ENCODE assay signal across 1 cellular context in genomic region chr12:121796855-121797751, GRCh38.
TF ChIP-seq lines count a peak whose summit lies in the region.

No MANE protein-coding gene starts in this region.

TF ChIP-seq in HepG2, 621 proteins besides CTCF, POLR2A, EP300 and RAD21 (continued from another document and continues in another):
- TF ChIP-seq ZNF280B (CRISPR knock-in tag; IDR thresholded peaks at IDR 0.05; ENCODE audit: borderline replicate concordance) = peak; percentile 66; the same call in 1 of the 2 replicates
- peak; percentile 89 for TF ChIP-seq SALL1 (CRISPR knock-in tag; IDR thresholded peaks at IDR 0.05)
- peak; percentile 92 for TF ChIP-seq SP4 (CRISPR knock-in tag; IDR thresholded peaks at IDR 0.05)
- peak; percentile 98 for TF ChIP-seq ZKSCAN8 (CRISPR knock-in tag; IDR thresholded peaks at IDR 0.05; ENCODE audit: borderline replicate concordance)
- no peak for TF ChIP-seq DDIT3 (CRISPR knock-in tag; IDR thresholded peaks at IDR 0.05)
- TF ChIP-seq ZNF646 (CRISPR knock-in tag; IDR thresholded peaks at IDR 0.05) = no peak
- TF ChIP-seq ZNF501 (CRISPR knock-in tag; IDR thresholded peaks at IDR 0.05) = peak; percentile 75; the same call in 1 of the 2 replicates
- no peak; the same call in 1 of the 2 replicates for TF ChIP-seq ZNF350 (CRISPR knock-in tag; IDR thresholded peaks at IDR 0.05; ENCODE audit: borderline replicate concordance, low read depth)
- peak; percentile 20; the same call in 1 of the 2 replicates for TF ChIP-seq MIER3 (CRISPR knock-in tag; IDR thresholded peaks at IDR 0.05; ENCODE audit: borderline replicate concordance)
- no peak for TF ChIP-seq ADNP (CRISPR knock-in tag; IDR thresholded peaks at IDR 0.05)
- TF ChIP-seq NR3C1 (CRISPR knock-in tag; IDR thresholded peaks at IDR 0.05) = no peak
- no peak for TF ChIP-seq DBP (CRISPR knock-in tag; IDR thresholded peaks at IDR 0.05; ENCODE audit: not compliant biosample characterization)
- no peak for TF ChIP-seq MTF1 (CRISPR knock-in tag; IDR thresholded peaks at IDR 0.05)
- TF ChIP-seq ZNF12 (CRISPR knock-in tag; IDR thresholded peaks at IDR 0.05) = peak; percentile 44; the same call in 1 of the 2 replicates
- TF ChIP-seq PLSCR1 (CRISPR knock-in tag; IDR thresholded peaks at IDR 0.05; ENCODE audit: borderline replicate concordance) = no peak
- TF ChIP-seq ZNF724P (CRISPR knock-in tag; IDR thresholded peaks at IDR 0.05; ENCODE audit: borderline replicate concordance) = no peak
- TF ChIP-seq ARID3A (IDR thresholded peaks at IDR 0.05; ENCODE audit: low read depth, low read length) = 0 out of 2 replicates have a peak, but pooled peaks have one; percentile 12
- TF ChIP-seq SNAPC2 (CRISPR knock-in tag; IDR thresholded peaks at IDR 0.05) = no peak; the same call in 1 of the 2 replicates
- no peak for TF ChIP-seq RBM39 (IDR thresholded peaks at IDR 0.05; ENCODE audit: low read depth, low read length, poor library complexity, severe bottlenecking)
- TF ChIP-seq SIN3B (IDR thresholded peaks at IDR 0.05; ENCODE audit: low read length) = no peak
- no peak; the same call in 1 of the 2 replicates for TF ChIP-seq ZNF431 (CRISPR knock-in tag; IDR thresholded peaks at IDR 0.05; ENCODE audit: borderline replicate concordance, low read depth)
- TF ChIP-seq GABPB1 (CRISPR knock-in tag; IDR thresholded peaks at IDR 0.05) = peak; percentile 95
- no peak for TF ChIP-seq CHD4 (IDR thresholded peaks at IDR 0.05; ENCODE audit: borderline replicate concordance, low read length)
- TF ChIP-seq MAX (IDR thresholded peaks at IDR 0.05) = no peak
- TF ChIP-seq ZNF615 (CRISPR knock-in tag; IDR thresholded peaks at IDR 0.05; ENCODE audit: borderline replicate concordance) = peak; percentile 88; the same call in 1 of the 2 replicates
- TF ChIP-seq ATF3 (CRISPR knock-in tag; IDR thresholded peaks at IDR 0.05) = peak; percentile 56; the same call in 1 of the 2 replicates
- TF ChIP-seq ZNF343 (CRISPR knock-in tag; IDR thresholded peaks at IDR 0.05) = 0 out of 2 replicates have a peak, but pooled peaks have one; percentile 49
- TF ChIP-seq TSC22D2 (CRISPR knock-in tag; IDR thresholded peaks at IDR 0.05; ENCODE audit: borderline replicate concordance) = no peak
- TF ChIP-seq ZNF564 (CRISPR knock-in tag; IDR thresholded peaks at IDR 0.05) = no peak
- no peak for TF ChIP-seq TBL1XR1 (IDR thresholded peaks at IDR 0.05; ENCODE audit: borderline replicate concordance, low read length, partially characterized antibody)
- TF ChIP-seq ZNF207 (IDR thresholded peaks at IDR 0.05; ENCODE audit: borderline replicate concordance) = no peak
- peak; percentile 73 for TF ChIP-seq NFYB (CRISPR knock-in tag; IDR thresholded peaks at IDR 0.05)
- peak; percentile 52; the same call in 1 of the 2 replicates for TF ChIP-seq MED13 (CRISPR knock-in tag; IDR thresholded peaks at IDR 0.05)
- TF ChIP-seq ATF5 (CRISPR knock-in tag; IDR thresholded peaks at IDR 0.05; ENCODE audit: low read depth) = no peak
- peak; percentile 91 for TF ChIP-seq RARA (CRISPR knock-in tag; IDR thresholded peaks at IDR 0.05)
- no peak for TF ChIP-seq AHDC1 (CRISPR knock-in tag; IDR thresholded peaks at IDR 0.05; ENCODE audit: borderline replicate concordance)
- TF ChIP-seq ZNF720 (CRISPR knock-in tag; IDR thresholded peaks at IDR 0.05) = no peak
- TF ChIP-seq PLRG1 (conservative IDR thresholded peaks at IDR 0.05) = no peak
- TF ChIP-seq ZSCAN31 (CRISPR knock-in tag; IDR thresholded peaks at IDR 0.05; ENCODE audit: low read depth) = peak; percentile 52; the same call in 1 of the 2 replicates
- peak; percentile 82; the same call in 1 of the 2 replicates for TF ChIP-seq REPIN1 (CRISPR knock-in tag; IDR thresholded peaks at IDR 0.05; ENCODE audit: borderline replicate concordance, low read depth)
- peak; percentile 72; the same call in 1 of the 2 replicates for TF ChIP-seq ELF3 (CRISPR knock-in tag; IDR thresholded peaks at IDR 0.05)
- no peak for TF ChIP-seq NFE2L2 (IDR thresholded peaks at IDR 0.05; ENCODE audit: low read length)
- TF ChIP-seq LBX2 (CRISPR knock-in tag; IDR thresholded peaks at IDR 0.05; ENCODE audit: borderline replicate concordance) = no peak
